9 cellular contexts compared by ENCODE assay signal in the genomic region with DNA sequence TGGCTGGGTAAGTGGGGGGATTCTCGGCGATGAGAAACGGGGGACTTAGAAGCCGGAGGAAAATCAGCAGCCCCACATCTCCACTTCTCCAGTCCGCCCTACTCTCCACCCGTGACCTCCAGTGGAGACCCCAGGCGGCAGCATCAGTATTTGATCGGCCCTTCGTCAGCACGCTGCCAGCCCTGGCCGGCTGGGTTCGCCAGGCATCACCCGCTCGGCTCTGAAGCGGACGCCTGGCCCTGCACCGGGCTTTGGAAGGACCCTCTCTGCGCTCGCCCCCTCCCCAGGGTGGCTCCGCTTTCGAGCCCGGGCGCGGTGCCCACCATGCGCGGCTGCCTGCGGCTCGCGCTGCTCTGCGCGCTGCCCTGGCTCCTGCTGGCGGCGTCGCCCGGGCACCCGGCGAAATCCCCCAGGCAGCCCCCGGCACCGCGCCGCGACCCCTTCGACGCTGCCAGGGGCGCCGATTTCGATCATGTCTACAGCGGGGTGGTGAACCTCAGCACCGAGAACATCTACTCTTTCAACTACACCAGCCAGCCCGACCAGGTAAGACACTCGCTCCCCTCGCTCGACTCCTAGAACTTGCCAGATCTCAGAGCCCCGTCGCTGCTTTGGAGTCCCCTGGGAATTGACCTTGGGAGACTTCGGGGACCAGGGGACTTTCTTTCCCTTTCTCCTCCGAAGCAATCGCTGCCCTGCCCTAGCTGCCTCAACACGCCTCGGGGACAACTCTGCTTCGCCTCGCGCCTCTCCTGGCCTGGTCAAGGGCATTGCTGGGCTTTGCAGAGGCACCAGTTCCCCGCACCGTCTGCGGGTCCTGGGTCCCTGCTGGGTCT. TPM values are rescaled to one million over a fixed set of nuclear protein-coding genes. Genes with fewer than 3 reads are reported as not detected.
A peak's percentile ranks its signal among the peaks of the same experiment; 100 is the strongest.
DNase-seq lines count a peak whose midpoint lies in the region; ATAC-seq and TF ChIP-seq lines count a peak whose summit lies in the region.
"Had no signal": no experiment of that assay in that cellular context is flagged by ENCODE, and none has a peak within 500 bp of the region (broad histone marks: within the 10 kb centered on the region; RNA-seq: fewer than 3 reads in every experiment).

No MANE protein-coding gene starts in this region.

- H3K14ac ChIP-seq in mesenchymal stem cell (ENCODE audit: low read length in 2 of 2), result no peak overlapping the region

- H2BK5ac ChIP-seq in mesenchymal stem cell (ENCODE audit: low read depth, low read length, poor library complexity, severe bottlenecking), result no peak overlapping the region

- H3K4me1 Mint-ChIP-seq in stimulated activated naive B cell treated with anti-CD40 and anti-IgM and Interleukin-4, amounts not matched to agents 10 μg/mL and 1 μg/mL and 100 μg/mL, for 72 hours, result peaks cover 31 to 63% of the 10 kb centered on the region in 2 donors

- peak overlapping the region; percentile 100 for H3K4me2 ChIP-seq in mesenchymal stem cell (ENCODE audit: low read length, poor library complexity, severe bottlenecking)

- H2BK12ac ChIP-seq in mesenchymal stem cell (ENCODE audit: low read length in 2 of 2), result no peak overlapping the region

- H3K27me3 ChIP-seq in mesenchymal stem cell (ENCODE audit: control insufficient read depth in 1 of 2, insufficient read depth in 1 of 2, low read length in 2 of 2), result peaks cover 72 to 88% of the 10 kb centered on the region in 2 experiments

- peak overlapping the region; percentile 29 for H3K9ac ChIP-seq in mesenchymal stem cell (ENCODE audit: low read length)

- H3K4me3 ChIP-seq in coronary artery (peak overlapping the region; percentile 69), mesenchymal stem cell (ENCODE audit: insufficient read depth in 1 of 2, low read depth in 1 of 2, low read length in 2 of 2) (peak overlapping the region; percentile 52 to 76)
- H3K4me3 ChIP-seq: K562 had no signal

- H3K9me3 Mint-ChIP-seq in stimulated activated naive B cell treated with anti-CD40 and anti-IgM and Interleukin-4, amounts not matched to agents 10 μg/mL and 1 μg/mL and 100 μg/mL, for 72 hours, result no peaks in the 10 kb centered on the region

- 1% methylated on average over 60 of the region's 66 CpGs for WGBS in mesenchymal stem cell

- no peak overlapping the region for H3K18ac ChIP-seq in mesenchymal stem cell (ENCODE audit: low read depth in 1 of 2, low read length in 2 of 2)

- POLR2A ChIA-PET in RWPE1 (lab: Yijun Ruan, JAX; ENCODE audit: low non-redundant PET), result no interaction called here

- no peak overlapping the region for H3K4ac ChIP-seq in mesenchymal stem cell (ENCODE audit: low read depth in 1 of 2, low read length in 2 of 2)

- H3K4me3 Mint-ChIP-seq in stimulated activated naive B cell treated with anti-CD40 and anti-IgM and Interleukin-4, amounts not matched to agents 10 μg/mL and 1 μg/mL and 100 μg/mL, for 72 hours, result peak overlapping the region; percentile 97 to 98

- H3K36me3 Mint-ChIP-seq in stimulated activated naive B cell treated with anti-CD40 and anti-IgM and Interleukin-4, amounts not matched to agents 10 μg/mL and 1 μg/mL and 100 μg/mL, for 72 hours, result peaks cover 17 to 20% of the 10 kb centered on the region in 2 donors

- H2BK120ac ChIP-seq in mesenchymal stem cell (ENCODE audit: low read depth, low read length), result no peak overlapping the region

- peak overlapping the region; percentile 100 for H3K27ac Mint-ChIP-seq in stimulated activated naive B cell treated with anti-CD40 and anti-IgM and Interleukin-4, amounts not matched to agents 10 μg/mL and 1 μg/mL and 100 μg/mL, for 72 hours

- no peak overlapping the region for H2BK15ac ChIP-seq in mesenchymal stem cell (ENCODE audit: low read depth, poor library complexity, severe bottlenecking)

- H3K36me3 ChIP-seq in mesenchymal stem cell (ENCODE audit: control insufficient read depth in 1 of 2, insufficient read depth in 2 of 2, low read depth in 1 of 2, low read length in 2 of 2), result no peaks in the 10 kb centered on the region

- H3K79me1 ChIP-seq in mesenchymal stem cell (replicated peaks; ENCODE audit: low read length, poor library complexity, severe bottlenecking), result no peaks in the 10 kb centered on the region

- DNase-seq in AG20443 (ENCODE audit: low spot score), result peak; percentile 39
- DNase-seq in activated CD4-positive, CD25-positive, alpha-beta regulatory T cell (lab: John Stamatoyannopoulos, UW), result peak; percentile 5 to 24 (median 14)
- no peak for DNase-seq in coronary artery (ENCODE audit: low spot score)
- peak; percentile 15 for DNase-seq in mesenchymal stem cell
- DNase-seq in stimulated activated naive B cell treated with anti-CD40 and anti-IgM and Interleukin-4, amounts not matched to agents 10 μg/mL and 1 μg/mL and 100 μg/mL, for 72 hours, result peak; percentile 49
- DNase-seq in RWPE1 (ENCODE audit: low spot score), result no peak

- no peak overlapping the region for H3K27ac ChIP-seq in coronary artery
- no peak overlapping the region for H3K27ac ChIP-seq in mesenchymal stem cell (ENCODE audit: low read length, poor library complexity, severe bottlenecking)
- H3K27ac ChIP-seq in RWPE1, result no peak overlapping the region

- no peak overlapping the region for H4K91ac ChIP-seq in mesenchymal stem cell (ENCODE audit: low read length)

- no peak for TF ChIP-seq CTCF in coronary artery (IDR thresholded peaks at IDR 0.05)
- TF ChIP-seq CTCF in RWPE1 (conservative IDR thresholded peaks at IDR 0.05; ENCODE audit: low read depth), result no peak

- peaks cover 11% of the 10 kb centered on the region for H3K4me1 ChIP-seq in mesenchymal stem cell (ENCODE audit: control insufficient read depth, insufficient read depth, low read depth, low read length)

- H3K9me3 ChIP-seq in mesenchymal stem cell (ENCODE audit: control insufficient read depth, low read length), result no peaks in the 10 kb centered on the region

- ATAC-seq in GM19023 (IDR thresholded peaks at IDR 0.05; ENCODE audit: unreplicated experiment) (peak; percentile 48), HG03354 (IDR thresholded peaks at IDR 0.05; ENCODE audit: poor library complexity, severe bottlenecking, unreplicated experiment) (peak; percentile 50)
- ATAC-seq in stimulated activated naive B cell treated with anti-CD40 and anti-IgM and Interleukin-4, amounts not matched to agents 10 μg/mL and 1 μg/mL and 100 μg/mL, for 72 hours (replicated peaks), result peak; percentile 52 to 62

- H2AFZ ChIP-seq in mesenchymal stem cell (ENCODE audit: low read depth, low read length), result peak overlapping the region; percentile 65

- H2AK5ac ChIP-seq in mesenchymal stem cell (ENCODE audit: low read length, severe bottlenecking), result no peak overlapping the region

- no peak overlapping the region for H4K8ac ChIP-seq in mesenchymal stem cell (ENCODE audit: low read length)

- H3K27me3 Mint-ChIP-seq in stimulated activated naive B cell treated with anti-CD40 and anti-IgM and Interleukin-4, amounts not matched to agents 10 μg/mL and 1 μg/mL and 100 μg/mL, for 72 hours, result peaks cover 0 to 2% of the 10 kb centered on the region in 2 donors

- H3K23ac ChIP-seq in mesenchymal stem cell (ENCODE audit: low read length in 2 of 2), result peak overlapping the region in 1 of 2 experiments; percentile 83

- CTCF ChIA-PET in RWPE1 (lab: Yijun Ruan, JAX), result no interaction called here

RNA-seq across cellular contexts. Expression of a gene that starts 0.6 kb away (rescaled TPM):
- not detected for polyA plus RNA-seq in mesenchymal stem cell (2013, experiment 1 of 2)
- not detected for polyA plus RNA-seq in mesenchymal stem cell (2013, experiment 2 of 2)
- polyA plus RNA-seq: K562 had no signal

RNA-seq across cellular contexts. Expression of a gene that starts 18.0 kb away (rescaled TPM):
- 6.3 TPM for polyA plus RNA-seq in mesenchymal stem cell (2013, experiment 1 of 2)
- polyA plus RNA-seq in mesenchymal stem cell (2013, experiment 2 of 2), result 6.0 TPM

Comparison
In these comparisons a context has a peak if more than half of its experiments do, and no peak if none do; other contexts are left out.
1. DNase-seq: peak in AG20443 (single experiment), activated CD4-positive, CD25-positive, alpha-beta regulatory T cell (4 of 4), mesenchymal stem cell (single experiment) and stimulated activated naive B cell treated with anti-CD40 and anti-IgM and Interleukin-4, amounts not matched to agents 10 μg/mL and 1 μg/mL and 100 μg/mL, for 72 hours (single experiment); none in coronary artery (single experiment) and RWPE1 (single experiment).
2. Peak in every context shown above with its lines, with median percentiles within 50 percentile points of each other: ATAC-seq.